ENCODE assay signal across 1 cellular context in the genomic region with DNA sequence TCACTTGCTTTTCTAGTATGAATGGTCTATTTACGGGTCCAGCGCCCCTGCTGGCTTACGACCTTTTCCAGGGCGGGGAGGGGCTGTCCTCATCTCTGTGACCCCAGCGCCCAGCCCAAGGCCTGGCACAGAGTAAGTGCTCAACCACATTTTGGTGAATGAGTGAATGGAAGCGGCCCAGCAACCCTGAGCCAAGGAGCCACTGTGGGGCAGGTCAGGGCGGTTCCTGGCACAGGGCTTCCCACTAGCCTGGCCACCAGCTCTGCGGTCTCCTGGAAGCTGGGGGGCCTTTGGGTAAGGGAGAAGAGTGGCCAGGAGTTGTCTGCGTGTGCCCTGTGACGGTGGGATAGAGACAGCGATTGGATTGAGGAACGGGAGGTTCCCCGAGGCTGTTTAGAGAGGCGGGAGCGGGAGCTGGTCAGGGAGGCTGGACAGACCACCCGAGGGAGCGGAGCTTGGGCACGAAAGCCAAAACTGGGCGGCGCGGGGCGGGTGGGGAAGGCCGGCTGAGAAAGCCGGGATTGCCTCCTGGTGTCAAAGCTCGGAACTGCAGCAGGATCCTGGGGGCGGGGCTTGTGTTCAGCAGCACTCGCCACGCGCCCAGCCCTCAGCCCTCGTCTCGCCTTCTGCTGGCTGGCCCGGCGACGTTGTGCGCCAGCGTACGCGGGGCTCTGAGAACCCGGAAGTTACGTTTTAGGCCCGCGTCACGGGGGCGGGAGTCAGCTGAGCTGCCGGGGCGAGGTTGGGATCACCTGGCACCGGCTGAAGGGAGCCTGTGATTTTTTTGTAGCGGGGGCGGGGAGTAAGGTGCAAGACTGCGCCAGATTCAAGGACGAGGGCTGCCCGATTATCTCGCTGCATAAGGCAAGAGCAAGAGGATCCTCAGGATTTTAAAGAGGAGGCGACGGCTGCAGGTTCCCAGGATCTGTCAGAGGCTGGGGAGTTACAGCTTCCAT.
TF ChIP-seq lines count a peak whose summit lies in the region.

A gene with protein sequence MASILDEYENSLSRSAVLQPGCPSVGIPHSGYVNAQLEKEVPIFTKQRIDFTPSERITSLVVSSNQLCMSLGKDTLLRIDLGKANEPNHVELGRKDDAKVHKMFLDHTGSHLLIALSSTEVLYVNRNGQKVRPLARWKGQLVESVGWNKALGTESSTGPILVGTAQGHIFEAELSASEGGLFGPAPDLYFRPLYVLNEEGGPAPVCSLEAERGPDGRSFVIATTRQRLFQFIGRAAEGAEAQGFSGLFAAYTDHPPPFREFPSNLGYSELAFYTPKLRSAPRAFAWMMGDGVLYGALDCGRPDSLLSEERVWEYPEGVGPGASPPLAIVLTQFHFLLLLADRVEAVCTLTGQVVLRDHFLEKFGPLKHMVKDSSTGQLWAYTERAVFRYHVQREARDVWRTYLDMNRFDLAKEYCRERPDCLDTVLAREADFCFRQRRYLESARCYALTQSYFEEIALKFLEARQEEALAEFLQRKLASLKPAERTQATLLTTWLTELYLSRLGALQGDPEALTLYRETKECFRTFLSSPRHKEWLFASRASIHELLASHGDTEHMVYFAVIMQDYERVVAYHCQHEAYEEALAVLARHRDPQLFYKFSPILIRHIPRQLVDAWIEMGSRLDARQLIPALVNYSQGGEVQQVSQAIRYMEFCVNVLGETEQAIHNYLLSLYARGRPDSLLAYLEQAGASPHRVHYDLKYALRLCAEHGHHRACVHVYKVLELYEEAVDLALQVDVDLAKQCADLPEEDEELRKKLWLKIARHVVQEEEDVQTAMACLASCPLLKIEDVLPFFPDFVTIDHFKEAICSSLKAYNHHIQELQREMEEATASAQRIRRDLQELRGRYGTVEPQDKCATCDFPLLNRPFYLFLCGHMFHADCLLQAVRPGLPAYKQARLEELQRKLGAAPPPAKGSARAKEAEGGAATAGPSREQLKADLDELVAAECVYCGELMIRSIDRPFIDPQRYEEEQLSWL (plus strand): TSS at position 718 of the 956 bp plus-strand sequence. CDS start 319 bp downstream, outside the sequence.

TF ChIP-seq in K562, 482 proteins besides CTCF, POLR2A, EP300 and RAD21 (continued from another document and continues in another):
- TF ChIP-seq, protein P1, sequence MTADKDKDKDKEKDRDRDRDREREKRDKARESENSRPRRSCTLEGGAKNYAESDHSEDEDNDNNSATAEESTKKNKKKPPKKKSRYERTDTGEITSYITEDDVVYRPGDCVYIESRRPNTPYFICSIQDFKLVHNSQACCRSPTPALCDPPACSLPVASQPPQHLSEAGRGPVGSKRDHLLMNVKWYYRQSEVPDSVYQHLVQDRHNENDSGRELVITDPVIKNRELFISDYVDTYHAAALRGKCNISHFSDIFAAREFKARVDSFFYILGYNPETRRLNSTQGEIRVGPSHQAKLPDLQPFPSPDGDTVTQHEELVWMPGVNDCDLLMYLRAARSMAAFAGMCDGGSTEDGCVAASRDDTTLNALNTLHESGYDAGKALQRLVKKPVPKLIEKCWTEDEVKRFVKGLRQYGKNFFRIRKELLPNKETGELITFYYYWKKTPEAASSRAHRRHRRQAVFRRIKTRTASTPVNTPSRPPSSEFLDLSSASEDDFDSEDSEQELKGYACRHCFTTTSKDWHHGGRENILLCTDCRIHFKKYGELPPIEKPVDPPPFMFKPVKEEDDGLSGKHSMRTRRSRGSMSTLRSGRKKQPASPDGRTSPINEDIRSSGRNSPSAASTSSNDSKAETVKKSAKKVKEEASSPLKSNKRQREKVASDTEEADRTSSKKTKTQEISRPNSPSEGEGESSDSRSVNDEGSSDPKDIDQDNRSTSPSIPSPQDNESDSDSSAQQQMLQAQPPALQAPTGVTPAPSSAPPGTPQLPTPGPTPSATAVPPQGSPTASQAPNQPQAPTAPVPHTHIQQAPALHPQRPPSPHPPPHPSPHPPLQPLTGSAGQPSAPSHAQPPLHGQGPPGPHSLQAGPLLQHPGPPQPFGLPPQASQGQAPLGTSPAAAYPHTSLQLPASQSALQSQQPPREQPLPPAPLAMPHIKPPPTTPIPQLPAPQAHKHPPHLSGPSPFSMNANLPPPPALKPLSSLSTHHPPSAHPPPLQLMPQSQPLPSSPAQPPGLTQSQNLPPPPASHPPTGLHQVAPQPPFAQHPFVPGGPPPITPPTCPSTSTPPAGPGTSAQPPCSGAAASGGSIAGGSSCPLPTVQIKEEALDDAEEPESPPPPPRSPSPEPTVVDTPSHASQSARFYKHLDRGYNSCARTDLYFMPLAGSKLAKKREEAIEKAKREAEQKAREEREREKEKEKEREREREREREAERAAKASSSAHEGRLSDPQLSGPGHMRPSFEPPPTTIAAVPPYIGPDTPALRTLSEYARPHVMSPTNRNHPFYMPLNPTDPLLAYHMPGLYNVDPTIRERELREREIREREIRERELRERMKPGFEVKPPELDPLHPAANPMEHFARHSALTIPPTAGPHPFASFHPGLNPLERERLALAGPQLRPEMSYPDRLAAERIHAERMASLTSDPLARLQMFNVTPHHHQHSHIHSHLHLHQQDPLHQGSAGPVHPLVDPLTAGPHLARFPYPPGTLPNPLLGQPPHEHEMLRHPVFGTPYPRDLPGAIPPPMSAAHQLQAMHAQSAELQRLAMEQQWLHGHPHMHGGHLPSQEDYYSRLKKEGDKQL (CRISPR knock-in tag; IDR thresholded peaks at IDR 0.05; ENCODE audit: borderline replicate concordance): no peak
- peak; percentile 11; the same call in 1 of the 2 replicates for TF ChIP-seq CBX1 (IDR thresholded peaks at IDR 0.05; ENCODE audit: low read depth)
- TF ChIP-seq CC2D1A (IDR thresholded peaks at IDR 0.05): peak; percentile 77; the same call in 1 of the 2 replicates
- no peak for TF ChIP-seq ZNF140 (CRISPR knock-in tag; IDR thresholded peaks at IDR 0.05)
- peak; percentile 63 for TF ChIP-seq BRD9 (IDR thresholded peaks at IDR 0.05; ENCODE audit: low read depth, partially characterized antibody)
- TF ChIP-seq, protein P2, sequence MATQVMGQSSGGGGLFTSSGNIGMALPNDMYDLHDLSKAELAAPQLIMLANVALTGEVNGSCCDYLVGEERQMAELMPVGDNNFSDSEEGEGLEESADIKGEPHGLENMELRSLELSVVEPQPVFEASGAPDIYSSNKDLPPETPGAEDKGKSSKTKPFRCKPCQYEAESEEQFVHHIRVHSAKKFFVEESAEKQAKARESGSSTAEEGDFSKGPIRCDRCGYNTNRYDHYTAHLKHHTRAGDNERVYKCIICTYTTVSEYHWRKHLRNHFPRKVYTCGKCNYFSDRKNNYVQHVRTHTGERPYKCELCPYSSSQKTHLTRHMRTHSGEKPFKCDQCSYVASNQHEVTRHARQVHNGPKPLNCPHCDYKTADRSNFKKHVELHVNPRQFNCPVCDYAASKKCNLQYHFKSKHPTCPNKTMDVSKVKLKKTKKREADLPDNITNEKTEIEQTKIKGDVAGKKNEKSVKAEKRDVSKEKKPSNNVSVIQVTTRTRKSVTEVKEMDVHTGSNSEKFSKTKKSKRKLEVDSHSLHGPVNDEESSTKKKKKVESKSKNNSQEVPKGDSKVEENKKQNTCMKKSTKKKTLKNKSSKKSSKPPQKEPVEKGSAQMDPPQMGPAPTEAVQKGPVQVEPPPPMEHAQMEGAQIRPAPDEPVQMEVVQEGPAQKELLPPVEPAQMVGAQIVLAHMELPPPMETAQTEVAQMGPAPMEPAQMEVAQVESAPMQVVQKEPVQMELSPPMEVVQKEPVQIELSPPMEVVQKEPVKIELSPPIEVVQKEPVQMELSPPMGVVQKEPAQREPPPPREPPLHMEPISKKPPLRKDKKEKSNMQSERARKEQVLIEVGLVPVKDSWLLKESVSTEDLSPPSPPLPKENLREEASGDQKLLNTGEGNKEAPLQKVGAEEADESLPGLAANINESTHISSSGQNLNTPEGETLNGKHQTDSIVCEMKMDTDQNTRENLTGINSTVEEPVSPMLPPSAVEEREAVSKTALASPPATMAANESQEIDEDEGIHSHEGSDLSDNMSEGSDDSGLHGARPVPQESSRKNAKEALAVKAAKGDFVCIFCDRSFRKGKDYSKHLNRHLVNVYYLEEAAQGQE (CRISPR knock-in tag; IDR thresholded peaks at IDR 0.05; ENCODE audit: low read depth): no peak
- TF ChIP-seq, protein P3, sequence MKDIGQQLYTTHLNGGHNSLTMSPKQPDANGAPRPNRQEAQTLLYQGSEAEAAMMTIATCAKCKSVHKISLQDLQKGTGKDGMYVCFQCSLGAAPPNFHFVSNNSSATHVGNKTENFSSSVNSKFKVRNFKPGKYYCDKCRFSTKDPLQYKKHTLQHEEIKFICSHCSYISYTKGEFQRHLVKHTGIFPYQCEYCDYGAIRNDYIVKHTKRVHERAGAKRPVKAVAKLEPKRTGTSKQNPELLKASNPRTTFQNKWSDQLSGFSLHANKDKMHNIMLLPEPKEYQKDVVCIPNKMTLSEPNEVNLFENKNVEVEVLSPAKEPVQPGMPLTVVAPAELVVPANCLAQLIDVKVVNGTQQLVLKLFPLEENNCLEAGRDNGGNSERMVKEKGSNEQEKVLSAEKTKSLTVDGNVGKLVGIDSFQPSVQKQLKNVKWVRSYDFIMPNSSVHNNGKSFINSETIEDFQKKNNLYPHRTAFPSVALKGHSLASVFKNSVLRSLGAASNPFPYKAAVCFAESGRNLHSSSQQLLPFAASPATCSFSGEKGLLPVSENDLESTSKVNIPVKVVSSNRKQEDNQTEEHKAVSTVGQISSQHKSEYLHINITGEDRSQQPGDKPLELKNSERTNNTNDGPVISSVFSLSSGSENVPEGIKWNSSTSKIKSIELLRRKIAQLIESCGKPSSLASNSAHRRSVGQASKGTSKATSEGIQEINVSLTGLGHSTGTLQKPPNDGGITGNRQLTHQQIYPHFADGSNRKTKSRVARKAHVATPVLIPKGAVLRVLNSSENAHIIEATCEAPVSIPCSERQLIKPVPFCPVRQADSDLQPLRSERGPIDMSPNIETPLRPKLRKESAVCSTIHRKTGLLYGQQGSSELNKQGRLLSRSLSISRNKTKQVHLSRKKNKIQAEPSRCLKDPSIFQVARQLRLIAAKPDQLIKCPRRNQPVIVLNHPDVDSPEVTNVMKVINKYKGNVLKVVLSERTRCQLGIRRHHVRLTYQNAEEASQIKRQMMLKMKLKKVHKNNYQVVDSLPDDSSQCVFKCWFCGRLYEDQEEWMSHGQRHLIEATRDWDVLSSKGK (CRISPR knock-in tag; IDR thresholded peaks at IDR 0.05): no peak
- 0 out of 2 replicates have a peak, but pooled peaks have one; percentile 44 for TF ChIP-seq ZBTB7A (IDR thresholded peaks at IDR 0.05; ENCODE audit: borderline replicate concordance, control insufficient read depth, low read depth, low read length)
- no peak for TF ChIP-seq MCM2 (IDR thresholded peaks at IDR 0.05; ENCODE audit: low read depth)
- TF ChIP-seq, protein P4, sequence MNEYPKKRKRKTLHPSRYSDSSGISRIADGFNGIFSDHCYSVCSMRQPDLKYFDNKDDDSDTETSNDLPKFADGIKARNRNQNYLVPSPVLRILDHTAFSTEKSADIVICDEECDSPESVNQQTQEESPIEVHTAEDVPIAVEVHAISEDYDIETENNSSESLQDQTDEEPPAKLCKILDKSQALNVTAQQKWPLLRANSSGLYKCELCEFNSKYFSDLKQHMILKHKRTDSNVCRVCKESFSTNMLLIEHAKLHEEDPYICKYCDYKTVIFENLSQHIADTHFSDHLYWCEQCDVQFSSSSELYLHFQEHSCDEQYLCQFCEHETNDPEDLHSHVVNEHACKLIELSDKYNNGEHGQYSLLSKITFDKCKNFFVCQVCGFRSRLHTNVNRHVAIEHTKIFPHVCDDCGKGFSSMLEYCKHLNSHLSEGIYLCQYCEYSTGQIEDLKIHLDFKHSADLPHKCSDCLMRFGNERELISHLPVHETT (CRISPR knock-in tag; conservative IDR thresholded peaks at IDR 0.05 in 1 of 2, IDR thresholded peaks at IDR 0.05 in 1 of 2): peak in 1 of 2 experiments; percentile 60; a peak in 1 of 4 replicates
- TF ChIP-seq CXXC5 (CRISPR knock-in tag; IDR thresholded peaks at IDR 0.05): peak; percentile 94
- TF ChIP-seq, protein P5, sequence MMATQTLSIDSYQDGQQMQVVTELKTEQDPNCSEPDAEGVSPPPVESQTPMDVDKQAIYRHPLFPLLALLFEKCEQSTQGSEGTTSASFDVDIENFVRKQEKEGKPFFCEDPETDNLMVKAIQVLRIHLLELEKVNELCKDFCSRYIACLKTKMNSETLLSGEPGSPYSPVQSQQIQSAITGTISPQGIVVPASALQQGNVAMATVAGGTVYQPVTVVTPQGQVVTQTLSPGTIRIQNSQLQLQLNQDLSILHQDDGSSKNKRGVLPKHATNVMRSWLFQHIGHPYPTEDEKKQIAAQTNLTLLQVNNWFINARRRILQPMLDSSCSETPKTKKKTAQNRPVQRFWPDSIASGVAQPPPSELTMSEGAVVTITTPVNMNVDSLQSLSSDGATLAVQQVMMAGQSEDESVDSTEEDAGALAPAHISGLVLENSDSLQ (IDR thresholded peaks at IDR 0.05): peak; percentile 41; the same call in 1 of the 2 replicates
- TF ChIP-seq, protein P6, sequence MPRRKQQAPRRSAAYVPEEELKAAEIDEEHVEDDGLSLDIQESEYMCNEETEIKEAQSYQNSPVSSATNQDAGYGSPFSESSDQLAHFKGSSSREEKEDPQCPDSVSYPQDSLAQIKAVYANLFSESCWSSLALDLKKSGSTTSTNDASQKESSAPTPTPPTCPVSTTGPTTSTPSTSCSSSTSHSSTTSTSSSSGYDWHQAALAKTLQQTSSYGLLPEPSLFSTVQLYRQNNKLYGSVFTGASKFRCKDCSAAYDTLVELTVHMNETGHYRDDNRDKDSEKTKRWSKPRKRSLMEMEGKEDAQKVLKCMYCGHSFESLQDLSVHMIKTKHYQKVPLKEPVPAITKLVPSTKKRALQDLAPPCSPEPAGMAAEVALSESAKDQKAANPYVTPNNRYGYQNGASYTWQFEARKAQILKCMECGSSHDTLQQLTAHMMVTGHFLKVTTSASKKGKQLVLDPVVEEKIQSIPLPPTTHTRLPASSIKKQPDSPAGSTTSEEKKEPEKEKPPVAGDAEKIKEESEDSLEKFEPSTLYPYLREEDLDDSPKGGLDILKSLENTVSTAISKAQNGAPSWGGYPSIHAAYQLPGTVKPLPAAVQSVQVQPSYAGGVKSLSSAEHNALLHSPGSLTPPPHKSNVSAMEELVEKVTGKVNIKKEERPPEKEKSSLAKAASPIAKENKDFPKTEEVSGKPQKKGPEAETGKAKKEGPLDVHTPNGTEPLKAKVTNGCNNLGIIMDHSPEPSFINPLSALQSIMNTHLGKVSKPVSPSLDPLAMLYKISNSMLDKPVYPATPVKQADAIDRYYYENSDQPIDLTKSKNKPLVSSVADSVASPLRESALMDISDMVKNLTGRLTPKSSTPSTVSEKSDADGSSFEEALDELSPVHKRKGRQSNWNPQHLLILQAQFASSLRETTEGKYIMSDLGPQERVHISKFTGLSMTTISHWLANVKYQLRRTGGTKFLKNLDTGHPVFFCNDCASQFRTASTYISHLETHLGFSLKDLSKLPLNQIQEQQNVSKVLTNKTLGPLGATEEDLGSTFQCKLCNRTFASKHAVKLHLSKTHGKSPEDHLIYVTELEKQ (CRISPR knock-in tag; IDR thresholded peaks at IDR 0.05): no peak
- no peak for TF ChIP-seq FOXJ3 (CRISPR knock-in tag; IDR thresholded peaks at IDR 0.05)
- TF ChIP-seq, protein P7, sequence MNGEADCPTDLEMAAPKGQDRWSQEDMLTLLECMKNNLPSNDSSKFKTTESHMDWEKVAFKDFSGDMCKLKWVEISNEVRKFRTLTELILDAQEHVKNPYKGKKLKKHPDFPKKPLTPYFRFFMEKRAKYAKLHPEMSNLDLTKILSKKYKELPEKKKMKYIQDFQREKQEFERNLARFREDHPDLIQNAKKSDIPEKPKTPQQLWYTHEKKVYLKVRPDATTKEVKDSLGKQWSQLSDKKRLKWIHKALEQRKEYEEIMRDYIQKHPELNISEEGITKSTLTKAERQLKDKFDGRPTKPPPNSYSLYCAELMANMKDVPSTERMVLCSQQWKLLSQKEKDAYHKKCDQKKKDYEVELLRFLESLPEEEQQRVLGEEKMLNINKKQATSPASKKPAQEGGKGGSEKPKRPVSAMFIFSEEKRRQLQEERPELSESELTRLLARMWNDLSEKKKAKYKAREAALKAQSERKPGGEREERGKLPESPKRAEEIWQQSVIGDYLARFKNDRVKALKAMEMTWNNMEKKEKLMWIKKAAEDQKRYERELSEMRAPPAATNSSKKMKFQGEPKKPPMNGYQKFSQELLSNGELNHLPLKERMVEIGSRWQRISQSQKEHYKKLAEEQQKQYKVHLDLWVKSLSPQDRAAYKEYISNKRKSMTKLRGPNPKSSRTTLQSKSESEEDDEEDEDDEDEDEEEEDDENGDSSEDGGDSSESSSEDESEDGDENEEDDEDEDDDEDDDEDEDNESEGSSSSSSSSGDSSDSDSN (IDR thresholded peaks at IDR 0.05; ENCODE audit: borderline replicate concordance in 1 of 2, low read depth in 2 of 2, low read length in 2 of 2): peak in 1 of 2 experiments; percentile 65; a peak in 1 of 4 replicates
- no peak for TF ChIP-seq THRAP3 (IDR thresholded peaks at IDR 0.05; ENCODE audit: borderline replicate concordance)
- peak; percentile 85 for TF ChIP-seq PHF21A (IDR thresholded peaks at IDR 0.05; ENCODE audit: borderline replicate concordance, low read depth)
